ENCODE assay signal across 10 cellular contexts in genomic region chr5:159864885-159865622, GRCh38. TPM values are rescaled to one million over a fixed set of nuclear protein-coding genes. Genes with fewer than 3 reads are reported as not detected.
DNase-seq lines count a peak whose midpoint lies in the region; ATAC-seq and TF ChIP-seq lines count a peak whose summit lies in the region.
"Had no signal": no experiment of that assay in that cellular context is flagged by ENCODE, and none has a peak within 500 bp of the region (broad histone marks: within the 10 kb centered on the region; RNA-seq: fewer than 3 reads in every experiment).

No MANE protein-coding gene starts in this region.

- no peaks in the 10 kb centered on the region for H3K9me2 ChIP-seq in SK-N-SH

- POLR2A ChIA-PET in SK-N-SH (lab: Yijun Ruan, JAX): no interaction called here

- H3K27ac Mint-ChIP-seq in activated naive CD4-positive, alpha-beta T cell treated with anti-CD3 and anti-CD28 coated beads for 36 hours: no peak overlapping the region

- H3K9me3 ChIP-seq in SK-N-SH (no peaks in the 10 kb centered on the region), psoas muscle (no peaks in the 10 kb centered on the region), WERI-Rb-1 (ENCODE audit: severe bottlenecking) (no peaks in the 10 kb centered on the region)
- H3K9me3 ChIP-seq: upper lobe of left lung had no signal

- ATAC-seq in GM18909 (IDR thresholded peaks at IDR 0.05; ENCODE audit: poor library complexity, unreplicated experiment) (peak; percentile 80), HG02623 (IDR thresholded peaks at IDR 0.05; ENCODE audit: unreplicated experiment) (peak; percentile 72), psoas muscle (peak in 1 of 4 donors; percentile 48), HG02884 (IDR thresholded peaks at IDR 0.05; ENCODE audit: unreplicated experiment) (no peak)

- H3K27me3 Mint-ChIP-seq in activated naive CD4-positive, alpha-beta T cell treated with anti-CD3 and anti-CD28 coated beads for 36 hours (ENCODE audit: low read depth): peaks cover 43% of the 10 kb centered on the region

- H3K27me3 ChIP-seq in SK-N-SH (ENCODE audit: insufficient read depth) (no peaks in the 10 kb centered on the region), psoas muscle (ENCODE audit: insufficient read depth in 3 of 3, low read length in 2 of 3) (peaks cover 0 to 5% (median 4%) of the 10 kb centered on the region in 3 donors), WERI-Rb-1 (ENCODE audit: insufficient read depth, low read depth, severe bottlenecking) (no peaks in the 10 kb centered on the region)
- H3K27me3 ChIP-seq: upper lobe of left lung had no signal

- H3K79me2 ChIP-seq in SK-N-SH (ENCODE audit: insufficient read depth): no peaks in the 10 kb centered on the region

- no peak for TF ChIP-seq EP300 in SK-N-SH (IDR thresholded peaks at IDR 0.05; ENCODE audit: borderline replicate concordance in 1 of 2, low read depth in 1 of 2, low read length in 1 of 2)

- no peak overlapping the region for H3K4me2 ChIP-seq in SK-N-SH

- H3K27ac ChIP-seq in SK-N-SH (ENCODE audit: low read depth in 2 of 2, low read length in 1 of 2): no peak overlapping the region
- H3K27ac ChIP-seq in psoas muscle: no peak overlapping the region
- no peak overlapping the region for H3K27ac ChIP-seq in WERI-Rb-1
- H3K27ac ChIP-seq: upper lobe of left lung had no signal

- H3K9me3 Mint-ChIP-seq in activated naive CD4-positive, alpha-beta T cell treated with anti-CD3 and anti-CD28 coated beads for 36 hours: no peaks in the 10 kb centered on the region

- H3K4me1 ChIP-seq in SK-N-SH (ENCODE audit: control insufficient read depth in 1 of 2, insufficient read depth in 2 of 2, low read depth in 1 of 2, low read length in 1 of 2) (no peaks in the 10 kb centered on the region), psoas muscle (no peaks in the 10 kb centered on the region)
- H3K4me1 ChIP-seq: upper lobe of left lung had no signal

- no peaks in the 10 kb centered on the region for H3F3A ChIP-seq in SK-N-SH (replicated peaks; ENCODE audit: insufficient read depth)

- no peak overlapping the region for H2AFZ ChIP-seq in SK-N-SH (ENCODE audit: low read depth)

- H3K4me3 ChIP-seq in SK-N-SH (ENCODE audit: low read depth in 2 of 2, low read length in 1 of 2): no peak overlapping the region
- H3K4me3 ChIP-seq in psoas muscle: peak overlapping the region; percentile 32
- no peak overlapping the region for H3K4me3 ChIP-seq in WERI-Rb-1 (ENCODE audit: low read depth, low read length)

- no peak overlapping the region for H3K9ac ChIP-seq in SK-N-SH

- no peaks in the 10 kb centered on the region for H3K36me3 ChIP-seq in SK-N-SH (replicated peaks in 1 of 2; ENCODE audit: control insufficient read depth in 1 of 2, insufficient read depth in 2 of 2, low read length in 1 of 2)
- no peaks in the 10 kb centered on the region for H3K36me3 ChIP-seq in psoas muscle (ENCODE audit: insufficient read depth in 1 of 2, low read depth in 1 of 2)
- no peaks in the 10 kb centered on the region for H3K36me3 ChIP-seq in WERI-Rb-1
- H3K36me3 ChIP-seq: upper lobe of left lung had no signal

- no peak overlapping the region for H3K4me3 Mint-ChIP-seq in activated naive CD4-positive, alpha-beta T cell treated with anti-CD3 and anti-CD28 coated beads for 36 hours

- H3K36me3 Mint-ChIP-seq in activated naive CD4-positive, alpha-beta T cell treated with anti-CD3 and anti-CD28 coated beads for 36 hours (ENCODE audit: low read depth): no peaks in the 10 kb centered on the region

- TF ChIP-seq RAD21 in SK-N-SH (IDR thresholded peaks at IDR 0.05; ENCODE audit: low read length): no peak

- TF ChIP-seq CTCF in SK-N-SH (IDR thresholded peaks at IDR 0.05) (no peak), psoas muscle (IDR thresholded peaks at IDR 0.05) (no peak), WERI-Rb-1 (IDR thresholded peaks at IDR 0.05; ENCODE audit: low read depth, low read length) (no peak)

- H3K4me1 Mint-ChIP-seq in activated naive CD4-positive, alpha-beta T cell treated with anti-CD3 and anti-CD28 coated beads for 36 hours (ENCODE audit: low read depth): peaks cover 5% of the 10 kb centered on the region

- intact Hi-C loops in psoas muscle (cut with DNase I): no loop called here
- intact Hi-C loops in activated naive CD4-positive, alpha-beta T cell treated with anti-CD3 and anti-CD28 coated beads for 36 hours (cut with micrococcal nuclease): loop anchor here (1.0 kb wide), 3 partner anchors 254 to 602 kb away; partner anchors contain the start of genes PWWP2A and UBLCP1

- CTCF ChIA-PET in SK-N-SH (lab: Yijun Ruan, JAX): no interaction called here
- CTCF ChIA-PET in activated naive CD4-positive, alpha-beta T cell treated with anti-CD3 and anti-CD28 coated beads for 36 hours (lab: Charles Lee): no interaction called here

- no peaks in the 10 kb centered on the region for H4K20me1 ChIP-seq in SK-N-SH (ENCODE audit: insufficient read depth)

- DNase-seq in SK-N-SH (no peak), psoas muscle (no peak), iPS-NIHi7 (ENCODE audit: extremely low spot score) (no peak), WERI-Rb-1 (no peak)
- DNase-seq in activated naive CD4-positive, alpha-beta T cell treated with anti-CD3 and anti-CD28 coated beads for 36 hours: no peak
- DNase-seq: NCI-H2171, upper lobe of left lung had no signal

- WGBS in SK-N-SH (ENCODE audit: low lambda C conversion rate): 56% methylated on average over 12 of the region's 12 CpGs
- 25 to 40% (median 29%) methylated on average over 12 of the region's 12 CpGs for WGBS in psoas muscle, 3 donors

TF ChIP-seq in SK-N-SH, 30 proteins besides CTCF, POLR2A, EP300 and RAD21:
- TF ChIP-seq USF2 (IDR thresholded peaks at IDR 0.05; ENCODE audit: borderline replicate concordance, low read depth, low read length): no peak
- TF ChIP-seq PBX3 (IDR thresholded peaks at IDR 0.05): peak; percentile 41

RNA-seq across cellular contexts. Expression of gene ADRA1B, which starts 51.2 kb away (rescaled TPM):
- polyA plus RNA-seq in SK-N-SH (2012; rRNA removed): 1.9 and 2.2 TPM in 2 replicates
- polyA plus RNA-seq in SK-N-SH (2012; cell fraction: cytosol; rRNA removed): 0.91 and 2.0 TPM in 2 replicates
- 1.2 and 2.4 TPM in 2 replicates for polyA plus RNA-seq in SK-N-SH (2012; cell fraction: nucleus; rRNA removed)
- under 1 TPM in 3 of 4 donors, not detected in 1; 0.18 to 0.50 (median 0.30) TPM for total RNA-seq in psoas muscle
- 1 to 10 TPM in 1 of 3 donors, under 1 TPM in 2; 0.06 to 1.3 (median 0.13) TPM for polyA plus RNA-seq in psoas muscle
- total RNA-seq in activated naive CD4-positive, alpha-beta T cell treated with anti-CD3 and anti-CD28 coated beads for 36 hours: not detected
